14 cellular contexts compared by ENCODE assay signal in genomic region chr2:177429688-177430325, GRCh38. TPM values are rescaled to one million over a fixed set of nuclear protein-coding genes. Genes with fewer than 3 reads are reported as not detected.
DNase-seq lines count a peak whose midpoint lies in the region; ATAC-seq, FAIRE-seq and TF ChIP-seq lines count a peak whose summit lies in the region.
"Had no signal": no experiment of that assay in that cellular context is flagged by ENCODE, and none has a peak within 500 bp of the region (broad histone marks: within the 10 kb centered on the region; RNA-seq: fewer than 3 reads in every experiment).

No MANE protein-coding gene starts in this region.

- H3K4me1 ChIP-seq in keratinocyte (ENCODE audit: control insufficient read depth, extremely low read depth, insufficient read depth, low read length): peaks cover 15% of the 10 kb centered on the region
- H3K4me1 ChIP-seq: BLaER1 treated with 17β-estradiol and CSF1 and Interleukin-3, amounts not matched to agents 10 nM and 100 nM had no signal

- peak overlapping the region; percentile 10 for H2AFZ ChIP-seq in keratinocyte (ENCODE audit: control insufficient read depth, low read length)

- DNase-seq in AG08395 (ENCODE audit: low spot score) (peak; percentile 83), HS-5 (ENCODE audit: low read depth) (peak; percentile 86), amniotic stem cell (lab: John Stamatoyannopoulos, UW) (peak; percentile 30), keratinocyte (ENCODE audit: low read depth, low spot score) (peak; percentile 55)
- DNase-seq in stimulated activated CD4-positive, alpha-beta T cell treated with anti-CD3 and anti-CD28 coated beads, Interleukin-2, amount 100 ng/mL, for 48 hours: no peak
- no peak for DNase-seq in effector CD4-positive, alpha-beta T cell
- DNase-seq: activated CD4-positive, alpha-beta T cell treated with anti-CD3 and anti-CD28 coated beads, Interleukin-2, amount 50 U/mL, for 48 hours; activated naive CD8-positive, alpha-beta T cell treated with anti-CD3 and anti-CD28 coated beads for 36 hours; effector memory CD8-positive, alpha-beta T cell; NCI-H1105 treated with DMSO at 0.1 percent for 48 hours; NCI-H82 had no signal

- dilution Hi-C loops in keratinocyte (cut with MboI; ENCODE audit: extremely low pct_ligation_motif_present, low sequenced_read_pairs): no loop called here

- ATAC-seq in GM21737 (IDR thresholded peaks at IDR 0.05; ENCODE audit: unreplicated experiment) (no peak), HG03439 (IDR thresholded peaks at IDR 0.05; ENCODE audit: unreplicated experiment) (no peak)
- ATAC-seq: effector memory CD8-positive, alpha-beta T cell had no signal

- peaks cover 2% of the 10 kb centered on the region for H3K9me3 ChIP-seq in keratinocyte (ENCODE audit: control insufficient read depth, low read depth, low read length)

- peaks cover 32% of the 10 kb centered on the region for H3K79me2 ChIP-seq in keratinocyte (ENCODE audit: control insufficient read depth, insufficient read depth, low read length)

- no peaks in the 10 kb centered on the region for H3K27me3 ChIP-seq in keratinocyte (ENCODE audit: control insufficient read depth, extremely low read depth, insufficient read depth, low read length)
- H3K27me3 ChIP-seq: BLaER1 treated with 17β-estradiol and CSF1 and Interleukin-3, amounts not matched to agents 10 nM and 100 nM had no signal

- no peaks in the 10 kb centered on the region for H3K9me1 ChIP-seq in keratinocyte (ENCODE audit: control insufficient read depth, extremely low read depth, insufficient read depth, low read length)

- H4K20me1 ChIP-seq in keratinocyte (ENCODE audit: control insufficient read depth, extremely low read depth, insufficient read depth, low read length): no peaks in the 10 kb centered on the region
- H4K20me1 ChIP-seq: BLaER1 treated with 17β-estradiol and CSF1 and Interleukin-3, amounts not matched to agents 10 nM and 100 nM had no signal

- no peak overlapping the region for H3K9ac ChIP-seq in keratinocyte (ENCODE audit: control insufficient read depth, extremely low read depth, insufficient read depth, low read length)
- H3K9ac ChIP-seq: BLaER1 treated with 17β-estradiol and CSF1 and Interleukin-3, amounts not matched to agents 10 nM and 100 nM had no signal

- TF ChIP-seq CTCF in keratinocyte (optimal IDR thresholded peaks at IDR 0.05 in 1 of 3, IDR thresholded peaks at IDR 0.05 in 1 of 3, conservative IDR thresholded peaks at IDR 0.05 in 1 of 3; ENCODE audit: extremely low read depth in 1 of 3, insufficient read depth in 2 of 3, low read length in 3 of 3): no peak

- FAIRE-seq in keratinocyte (lab: Jason Lieb, UNC): peak; percentile 99

- peak overlapping the region in 2 of 3 experiments; percentile 12 to 13 for H3K4me3 ChIP-seq in keratinocyte (ENCODE audit: control insufficient read depth in 2 of 3, extremely low read depth in 1 of 3, insufficient read depth in 2 of 3, low read depth in 1 of 3, low read length in 3 of 3)
- H3K4me3 ChIP-seq: BLaER1 treated with 17β-estradiol and CSF1 and Interleukin-3, amounts not matched to agents 10 nM and 100 nM had no signal

- H3K27ac ChIP-seq in keratinocyte (ENCODE audit: control insufficient read depth, insufficient read depth, low read length): peak overlapping the region; percentile 44
- H3K27ac ChIP-seq: BLaER1 treated with 17β-estradiol and CSF1 and Interleukin-3, amounts not matched to agents 10 nM and 100 nM had no signal

- H3K36me3 ChIP-seq in keratinocyte (ENCODE audit: control insufficient read depth in 2 of 2, extremely low read depth in 1 of 2, insufficient read depth in 2 of 2, low read length in 2 of 2): no peaks in the 10 kb centered on the region

- peak overlapping the region; percentile 52 for H3K4me2 ChIP-seq in keratinocyte (ENCODE audit: control insufficient read depth, extremely low read depth, insufficient read depth, low read depth, low read length)
- H3K4me2 ChIP-seq: BLaER1 treated with 17β-estradiol and CSF1 and Interleukin-3, amounts not matched to agents 10 nM and 100 nM had no signal

RNA-seq across cellular contexts. Expression of gene AGPS, which starts 37.2 kb away (rescaled TPM):
- 14.1 to 28.0 TPM (median 15.7 TPM) in 3 replicates for polyA plus RNA-seq in keratinocyte
- 41.7 TPM for polyA plus RNA-seq in keratinocyte (2011; ENCODE audit: low read depth)
- 11.8 and 23.3 TPM in 2 replicates for polyA plus RNA-seq in keratinocyte (2011; cell fraction: cytosol; rRNA removed)
- 11.5 and 16.7 TPM in 2 replicates for polyA plus RNA-seq in keratinocyte (2011; cell fraction: nucleus; rRNA removed)
- polyA plus RNA-seq in keratinocyte (2012; ENCODE audit: low replicate concordance): 13.3 and 22.0 TPM in 2 replicates
- 2.2 to 34.0 TPM (median 10.7 TPM) in 3 replicates for polyA minus RNA-seq in keratinocyte
- 27.0 TPM for polyA minus RNA-seq in keratinocyte (2011; cell fraction: cytosol; rRNA and poly(A)+ RNA removed)
- polyA minus RNA-seq in keratinocyte (2011; cell fraction: nucleus; rRNA and poly(A)+ RNA removed): 13.7 and 31.5 TPM in 2 replicates

Comparison
In these comparisons a context has a peak if more than half of its experiments do, and no peak if none do; other contexts are left out.
1. DNase-seq: peak in AG08395 (single experiment), HS-5 (single experiment), amniotic stem cell (single experiment) and keratinocyte (single experiment); none in stimulated activated CD4-positive, alpha-beta T cell treated with anti-CD3 and anti-CD28 coated beads, Interleukin-2, amount 100 ng/mL, for 48 hours (0 of 2) and effector CD4-positive, alpha-beta T cell (single experiment).